15 cellular contexts compared by ENCODE assay signal in genomic region chr1:26724938-26725337, GRCh38. TPM values are rescaled to one million over a fixed set of nuclear protein-coding genes. Genes with fewer than 3 reads are reported as not detected.
DNase-seq lines count a peak whose midpoint lies in the region; ATAC-seq and TF ChIP-seq lines count a peak whose summit lies in the region.
"Had no signal": no experiment of that assay in that cellular context is flagged by ENCODE, and none has a peak within 500 bp of the region (broad histone marks: within the 10 kb centered on the region; RNA-seq: fewer than 3 reads in every experiment).

No MANE protein-coding gene starts in this region.

- peaks cover 95% of the 10 kb centered on the region for H3K4me1 Mint-ChIP-seq in activated naive CD8-positive, alpha-beta T cell (ENCODE audit: low read depth)

- peak overlapping the region; percentile 10; the same call in 1 of the 2 replicates for H3K9ac ChIP-seq in ES-I3 (ENCODE audit: low read depth, low read length)

- H3K36me3 ChIP-seq in ES-I3 (ENCODE audit: insufficient read depth, low read length) (peaks cover 2% of the 10 kb centered on the region), left lung (peaks cover 0 to 6% of the 10 kb centered on the region in 2 donors)

- no peak overlapping the region for H3K27ac Mint-ChIP-seq in activated naive CD8-positive, alpha-beta T cell
- H3K27ac Mint-ChIP-seq: activated naive CD4-positive, alpha-beta T cell treated with anti-CD3 and anti-CD28 coated beads for 36 hours had no signal

- H3K27me3 ChIP-seq in left lung: no peaks in the 10 kb centered on the region
- H3K27me3 ChIP-seq: dorsolateral prefrontal cortex, SJSA1 had no signal

- no peaks in the 10 kb centered on the region for H3K9me3 ChIP-seq in ES-I3 (ENCODE audit: control insufficient read depth, insufficient read depth, low read length)
- no peaks in the 10 kb centered on the region for H3K9me3 ChIP-seq in left lung
- H3K9me3 ChIP-seq: left ventricle myocardium inferior, SJSA1 had no signal

- H3K27ac ChIP-seq in 22Rv1: peak overlapping the region; percentile 100; the same call in 1 of the 2 replicates
- no peak overlapping the region for H3K27ac ChIP-seq in caudate nucleus (ENCODE audit: low read depth, low read length)
- peak overlapping the region in 1 of 2 donors; percentile 5 for H3K27ac ChIP-seq in left lung
- H3K27ac ChIP-seq: SJSA1 had no signal

- H3K27me3 Mint-ChIP-seq in activated naive CD8-positive, alpha-beta T cell: no peaks in the 10 kb centered on the region

- peaks cover 6% of the 10 kb centered on the region for H3K36me3 Mint-ChIP-seq in activated naive CD8-positive, alpha-beta T cell

- intact Hi-C loops in left lung (cut with DNase I): no loop called here

- H3K9me3 Mint-ChIP-seq in activated naive CD8-positive, alpha-beta T cell (ENCODE audit: low read depth): no peaks in the 10 kb centered on the region
- H3K9me3 Mint-ChIP-seq: activated naive CD4-positive, alpha-beta T cell treated with anti-CD3 and anti-CD28 coated beads for 36 hours had no signal

- ATAC-seq in left lung: no peak

- H3K4me1 ChIP-seq in ES-I3 (ENCODE audit: insufficient read depth, low read length) (peaks cover 43% of the 10 kb centered on the region), left lung (peaks cover 43 to 92% of the 10 kb centered on the region in 2 donors)

- H3K4me3 ChIP-seq in left lung: no peak overlapping the region
- H3K4me3 ChIP-seq: SJSA1 had no signal

- peak overlapping the region; percentile 56 for H3K4me3 Mint-ChIP-seq in activated naive CD8-positive, alpha-beta T cell
- H3K4me3 Mint-ChIP-seq: activated naive CD4-positive, alpha-beta T cell treated with anti-CD3 and anti-CD28 coated beads for 36 hours had no signal

- DNase-seq in islet precursor cell: peak; percentile 74
- no peak for DNase-seq in caudate nucleus (lab: John Stamatoyannopoulos, UW)
- no peak for DNase-seq in DMS114 treated with DMSO at 0.1 percent for 48 hours (lab: John Stamatoyannopoulos, UW; ENCODE audit: unreplicated experiment)
- no peak for DNase-seq in left lung
- DNase-seq in stimulated activated CD4-positive, alpha-beta T cell treated with anti-CD3 and anti-CD28 coated beads, Interleukin-1b, Interleukin-23, amount 100 ng/mL, for 48 hours: no peak
- DNase-seq: activated naive CD4-positive, alpha-beta T cell treated with anti-CD3 and anti-CD28 coated beads for 36 hours; AML-193; dorsolateral prefrontal cortex; left ventricle myocardium inferior; NCI-H1105; NCI-H526 had no signal

- TF ChIP-seq CTCF in 22Rv1 (IDR thresholded peaks at IDR 0.05) (no peak), left lung (IDR thresholded peaks at IDR 0.05) (no peak)

RNA-seq across cellular contexts. Expression of gene ARID1A, which starts 29.1 kb away (rescaled TPM):
- 10 to 100 TPM; 65.5 to 71.4 TPM for total RNA-seq in left lung
